In the genomic region with DNA sequence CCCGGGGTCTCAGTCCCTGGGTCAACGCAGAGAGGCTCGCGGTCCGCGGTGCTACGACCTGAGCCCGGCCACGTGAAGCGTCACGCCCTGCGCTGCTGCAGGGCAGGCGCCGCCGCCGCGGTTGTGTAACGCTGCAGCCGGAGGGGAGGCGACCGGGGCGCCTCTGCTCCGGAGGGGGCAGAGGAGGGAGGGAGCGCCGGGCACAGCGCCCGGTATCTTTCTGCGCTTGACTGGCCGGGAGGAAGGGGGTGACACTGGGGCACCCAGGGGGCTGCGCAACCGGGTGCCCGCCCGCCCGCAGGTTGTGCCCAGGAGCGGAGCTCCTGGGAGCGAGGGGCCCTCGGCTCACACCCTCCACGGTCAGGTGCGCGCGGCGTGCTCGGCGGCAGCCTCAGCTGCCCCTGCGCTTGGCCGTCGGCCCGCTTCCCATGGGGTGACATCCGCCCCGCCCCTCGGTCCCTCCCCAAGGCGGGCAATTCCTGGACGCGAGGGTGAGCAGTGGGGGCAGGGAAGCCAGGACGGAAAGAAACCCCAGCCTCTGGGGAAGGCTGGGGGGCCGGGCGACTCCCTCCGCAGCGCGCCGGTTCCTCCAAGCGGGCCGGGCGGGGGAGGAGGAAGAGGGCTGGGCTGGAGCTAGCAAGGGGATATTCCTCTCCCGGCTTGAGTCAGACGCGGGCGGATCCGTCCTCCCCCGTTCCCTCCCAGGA, we compare ENCODE assay signal across 1 cellular context.
TF ChIP-seq lines count a peak whose summit lies in the region.

No MANE protein-coding gene starts in this region.

TF ChIP-seq in HepG2, 621 proteins besides CTCF, POLR2A, EP300 and RAD21 (continued from another document and continues in another):
- TF ChIP-seq, protein P1, sequence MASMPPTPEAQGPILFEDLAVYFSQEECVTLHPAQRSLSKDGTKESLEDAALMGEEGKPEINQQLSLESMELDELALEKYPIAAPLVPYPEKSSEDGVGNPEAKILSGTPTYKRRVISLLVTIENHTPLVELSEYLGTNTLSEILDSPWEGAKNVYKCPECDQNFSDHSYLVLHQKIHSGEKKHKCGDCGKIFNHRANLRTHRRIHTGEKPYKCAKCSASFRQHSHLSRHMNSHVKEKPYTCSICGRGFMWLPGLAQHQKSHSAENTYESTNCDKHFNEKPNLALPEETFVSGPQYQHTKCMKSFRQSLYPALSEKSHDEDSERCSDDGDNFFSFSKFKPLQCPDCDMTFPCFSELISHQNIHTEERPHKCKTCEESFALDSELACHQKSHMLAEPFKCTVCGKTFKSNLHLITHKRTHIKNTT (CRISPR knock-in tag; IDR thresholded peaks at IDR 0.05), result no peak
- TF ChIP-seq CBX1 (IDR thresholded peaks at IDR 0.05; ENCODE audit: low read depth), result peak; percentile 72
- TF ChIP-seq ZNF558 (CRISPR knock-in tag; IDR thresholded peaks at IDR 0.05; ENCODE audit: borderline replicate concordance), result peak; percentile 58; the same call in 1 of the 2 replicates
- peak; percentile 88 for TF ChIP-seq ZNF605 (CRISPR knock-in tag; IDR thresholded peaks at IDR 0.05)
- TF ChIP-seq XBP1 (CRISPR knock-in tag; IDR thresholded peaks at IDR 0.05), result no peak
- no peak for TF ChIP-seq ZNF253 (CRISPR knock-in tag; IDR thresholded peaks at IDR 0.05; ENCODE audit: borderline replicate concordance)
- no peak for TF ChIP-seq JARID2 (CRISPR knock-in tag; IDR thresholded peaks at IDR 0.05; ENCODE audit: insufficient replicate concordance)
- no peak for TF ChIP-seq IRX3 (CRISPR knock-in tag; IDR thresholded peaks at IDR 0.05; ENCODE audit: borderline replicate concordance, low read depth)
- TF ChIP-seq RCOR2 (CRISPR knock-in tag; IDR thresholded peaks at IDR 0.05), result no peak
- no peak for TF ChIP-seq TBL1XR1 (IDR thresholded peaks at IDR 0.05; ENCODE audit: borderline replicate concordance, low read length, partially characterized antibody)
- TF ChIP-seq, protein P2, sequence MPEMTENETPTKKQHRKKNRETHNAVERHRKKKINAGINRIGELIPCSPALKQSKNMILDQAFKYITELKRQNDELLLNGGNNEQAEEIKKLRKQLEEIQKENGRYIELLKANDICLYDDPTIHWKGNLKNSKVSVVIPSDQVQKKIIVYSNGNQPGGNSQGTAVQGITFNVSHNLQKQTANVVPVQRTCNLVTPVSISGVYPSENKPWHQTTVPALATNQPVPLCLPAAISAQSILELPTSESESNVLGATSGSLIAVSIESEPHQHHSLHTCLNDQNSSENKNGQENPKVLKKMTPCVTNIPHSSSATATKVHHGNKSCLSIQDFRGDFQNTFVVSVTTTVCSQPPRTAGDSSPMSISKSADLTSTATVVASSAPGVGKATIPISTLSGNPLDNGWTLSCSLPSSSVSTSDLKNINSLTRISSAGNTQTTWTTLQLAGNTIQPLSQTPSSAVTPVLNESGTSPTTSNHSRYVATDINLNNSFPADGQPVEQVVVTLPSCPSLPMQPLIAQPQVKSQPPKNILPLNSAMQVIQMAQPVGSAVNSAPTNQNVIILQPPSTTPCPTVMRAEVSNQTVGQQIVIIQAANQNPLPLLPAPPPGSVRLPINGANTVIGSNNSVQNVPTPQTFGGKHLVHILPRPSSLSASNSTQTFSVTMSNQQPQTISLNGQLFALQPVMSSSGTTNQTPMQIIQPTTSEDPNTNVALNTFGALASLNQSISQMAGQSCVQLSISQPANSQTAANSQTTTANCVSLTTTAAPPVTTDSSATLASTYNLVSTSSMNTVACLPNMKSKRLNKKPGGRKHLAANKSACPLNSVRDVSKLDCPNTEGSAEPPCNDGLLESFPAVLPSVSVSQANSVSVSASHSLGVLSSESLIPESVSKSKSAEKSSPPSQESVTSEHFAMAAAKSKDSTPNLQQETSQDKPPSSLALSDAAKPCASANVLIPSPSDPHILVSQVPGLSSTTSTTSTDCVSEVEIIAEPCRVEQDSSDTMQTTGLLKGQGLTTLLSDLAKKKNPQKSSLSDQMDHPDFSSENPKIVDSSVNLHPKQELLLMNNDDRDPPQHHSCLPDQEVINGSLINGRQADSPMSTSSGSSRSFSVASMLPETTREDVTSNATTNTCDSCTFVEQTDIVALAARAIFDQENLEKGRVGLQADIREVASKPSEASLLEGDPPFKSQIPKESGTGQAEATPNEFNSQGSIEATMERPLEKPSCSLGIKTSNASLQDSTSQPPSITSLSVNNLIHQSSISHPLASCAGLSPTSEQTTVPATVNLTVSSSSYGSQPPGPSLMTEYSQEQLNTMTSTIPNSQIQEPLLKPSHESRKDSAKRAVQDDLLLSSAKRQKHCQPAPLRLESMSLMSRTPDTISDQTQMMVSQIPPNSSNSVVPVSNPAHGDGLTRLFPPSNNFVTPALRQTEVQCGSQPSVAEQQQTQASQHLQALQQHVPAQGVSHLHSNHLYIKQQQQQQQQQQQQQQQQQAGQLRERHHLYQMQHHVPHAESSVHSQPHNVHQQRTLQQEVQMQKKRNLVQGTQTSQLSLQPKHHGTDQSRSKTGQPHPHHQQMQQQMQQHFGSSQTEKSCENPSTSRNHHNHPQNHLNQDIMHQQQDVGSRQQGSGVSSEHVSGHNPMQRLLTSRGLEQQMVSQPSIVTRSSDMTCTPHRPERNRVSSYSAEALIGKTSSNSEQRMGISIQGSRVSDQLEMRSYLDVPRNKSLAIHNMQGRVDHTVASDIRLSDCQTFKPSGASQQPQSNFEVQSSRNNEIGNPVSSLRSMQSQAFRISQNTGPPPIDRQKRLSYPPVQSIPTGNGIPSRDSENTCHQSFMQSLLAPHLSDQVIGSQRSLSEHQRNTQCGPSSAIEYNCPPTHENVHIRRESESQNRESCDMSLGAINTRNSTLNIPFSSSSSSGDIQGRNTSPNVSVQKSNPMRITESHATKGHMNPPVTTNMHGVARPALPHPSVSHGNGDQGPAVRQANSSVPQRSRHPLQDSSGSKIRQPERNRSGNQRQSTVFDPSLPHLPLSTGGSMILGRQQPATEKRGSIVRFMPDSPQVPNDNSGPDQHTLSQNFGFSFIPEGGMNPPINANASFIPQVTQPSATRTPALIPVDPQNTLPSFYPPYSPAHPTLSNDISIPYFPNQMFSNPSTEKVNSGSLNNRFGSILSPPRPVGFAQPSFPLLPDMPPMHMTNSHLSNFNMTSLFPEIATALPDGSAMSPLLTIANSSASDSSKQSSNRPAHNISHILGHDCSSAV (CRISPR knock-in tag; IDR thresholded peaks at IDR 0.05; ENCODE audit: borderline replicate concordance), result 0 out of 2 replicates have a peak, but pooled peaks have one; percentile 33
- TF ChIP-seq HHEX (CRISPR knock-in tag; IDR thresholded peaks at IDR 0.05), result 0 out of 2 replicates have a peak, but pooled peaks have one; percentile 21
- peak; percentile 80 for TF ChIP-seq ZNF768 (CRISPR knock-in tag; IDR thresholded peaks at IDR 0.05)
- peak; percentile 69 for TF ChIP-seq WIZ (CRISPR knock-in tag; IDR thresholded peaks at IDR 0.05)
- peak; percentile 91 for TF ChIP-seq NCOA2 (CRISPR knock-in tag; IDR thresholded peaks at IDR 0.05)
- peak; percentile 89; the same call in 1 of the 2 replicates for TF ChIP-seq ZNF678 (CRISPR knock-in tag; IDR thresholded peaks at IDR 0.05)
- peak; percentile 80; the same call in 1 of the 2 replicates for TF ChIP-seq POGZ (CRISPR knock-in tag; IDR thresholded peaks at IDR 0.05)
- no peak for TF ChIP-seq ZNF282 (IDR thresholded peaks at IDR 0.05; ENCODE audit: partially characterized antibody)
- TF ChIP-seq, protein P3, sequence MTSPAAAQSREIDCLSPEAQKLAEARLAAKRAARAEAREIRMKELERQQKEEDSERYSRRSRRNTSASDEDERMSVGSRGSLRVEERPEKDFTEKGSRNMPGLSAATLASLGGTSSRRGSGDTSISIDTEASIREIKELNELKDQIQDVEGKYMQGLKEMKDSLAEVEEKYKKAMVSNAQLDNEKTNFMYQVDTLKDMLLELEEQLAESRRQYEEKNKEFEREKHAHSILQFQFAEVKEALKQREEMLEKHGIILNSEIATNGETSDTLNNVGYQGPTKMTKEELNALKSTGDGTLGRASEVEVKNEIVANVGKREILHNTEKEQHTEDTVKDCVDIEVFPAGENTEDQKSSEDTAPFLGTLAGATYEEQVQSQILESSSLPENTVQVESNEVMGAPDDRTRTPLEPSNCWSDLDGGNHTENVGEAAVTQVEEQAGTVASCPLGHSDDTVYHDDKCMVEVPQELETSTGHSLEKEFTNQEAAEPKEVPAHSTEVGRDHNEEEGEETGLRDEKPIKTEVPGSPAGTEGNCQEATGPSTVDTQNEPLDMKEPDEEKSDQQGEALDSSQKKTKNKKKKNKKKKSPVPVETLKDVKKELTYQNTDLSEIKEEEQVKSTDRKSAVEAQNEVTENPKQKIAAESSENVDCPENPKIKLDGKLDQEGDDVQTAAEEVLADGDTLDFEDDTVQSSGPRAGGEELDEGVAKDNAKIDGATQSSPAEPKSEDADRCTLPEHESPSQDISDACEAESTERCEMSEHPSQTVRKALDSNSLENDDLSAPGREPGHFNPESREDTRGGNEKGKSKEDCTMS (CRISPR knock-in tag; conservative IDR thresholded peaks at IDR 0.05), result no peak
- no peak for TF ChIP-seq TCF12 (IDR thresholded peaks at IDR 0.05)
- TF ChIP-seq TCF12 (CRISPR knock-in tag; IDR thresholded peaks at IDR 0.05), result peak; percentile 81; the same call in 1 of the 2 replicates
- no peak for TF ChIP-seq ZNF562 (CRISPR knock-in tag; IDR thresholded peaks at IDR 0.05; ENCODE audit: borderline replicate concordance)
- TF ChIP-seq, protein P4, sequence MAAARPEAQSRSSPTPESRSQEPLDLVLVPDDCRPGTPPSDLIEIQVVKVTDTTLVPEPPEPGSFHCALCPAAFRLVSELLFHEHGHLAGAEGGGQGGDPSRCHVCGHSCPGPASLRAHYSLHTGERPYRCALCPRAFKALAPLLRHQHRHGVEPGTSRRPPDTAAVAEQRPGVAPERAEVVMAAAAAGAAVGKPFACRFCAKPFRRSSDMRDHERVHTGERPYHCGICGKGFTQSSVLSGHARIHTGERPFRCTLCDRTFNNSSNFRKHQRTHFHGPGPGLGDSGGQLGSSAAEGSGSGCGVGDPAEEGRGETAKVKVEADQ (CRISPR knock-in tag; IDR thresholded peaks at IDR 0.05; ENCODE audit: borderline replicate concordance), result peak; percentile 96; the same call in 1 of the 2 replicates
- TF ChIP-seq EED (CRISPR knock-in tag; IDR thresholded peaks at IDR 0.05), result peak; percentile 77
- no peak for TF ChIP-seq SMARCE1 (IDR thresholded peaks at IDR 0.05; ENCODE audit: borderline replicate concordance)
- TF ChIP-seq NFE2L2 (IDR thresholded peaks at IDR 0.05; ENCODE audit: low read length), result no peak
- TF ChIP-seq, protein P5, sequence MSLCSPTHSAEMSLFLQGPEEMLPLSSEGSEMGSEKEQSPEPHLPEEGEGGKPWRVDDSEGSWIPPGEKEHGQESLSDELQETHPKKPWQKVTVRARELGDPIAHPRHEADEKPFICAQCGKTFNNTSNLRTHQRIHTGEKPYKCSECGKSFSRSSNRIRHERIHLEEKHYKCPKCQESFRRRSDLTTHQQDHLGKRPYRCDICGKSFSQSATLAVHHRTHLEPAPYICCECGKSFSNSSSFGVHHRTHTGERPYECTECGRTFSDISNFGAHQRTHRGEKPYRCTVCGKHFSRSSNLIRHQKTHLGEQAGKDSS (CRISPR knock-in tag; IDR thresholded peaks at IDR 0.05; ENCODE audit: borderline replicate concordance, low read depth), result peak; percentile 91; the same call in 1 of the 2 replicates
- TF ChIP-seq ZNF337 (CRISPR knock-in tag; IDR thresholded peaks at IDR 0.05; ENCODE audit: borderline replicate concordance, low read depth), result peak; percentile 71; the same call in 1 of the 2 replicates
- TF ChIP-seq, protein P6, sequence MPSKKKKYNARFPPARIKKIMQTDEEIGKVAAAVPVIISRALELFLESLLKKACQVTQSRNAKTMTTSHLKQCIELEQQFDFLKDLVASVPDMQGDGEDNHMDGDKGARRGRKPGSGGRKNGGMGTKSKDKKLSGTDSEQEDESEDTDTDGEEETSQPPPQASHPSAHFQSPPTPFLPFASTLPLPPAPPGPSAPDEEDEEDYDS (CRISPR knock-in tag; IDR thresholded peaks at IDR 0.05), result peak; percentile 77
- TF ChIP-seq PITX1 (CRISPR knock-in tag; IDR thresholded peaks at IDR 0.05), result no peak; the same call in 1 of the 2 replicates
- TF ChIP-seq, protein P7, sequence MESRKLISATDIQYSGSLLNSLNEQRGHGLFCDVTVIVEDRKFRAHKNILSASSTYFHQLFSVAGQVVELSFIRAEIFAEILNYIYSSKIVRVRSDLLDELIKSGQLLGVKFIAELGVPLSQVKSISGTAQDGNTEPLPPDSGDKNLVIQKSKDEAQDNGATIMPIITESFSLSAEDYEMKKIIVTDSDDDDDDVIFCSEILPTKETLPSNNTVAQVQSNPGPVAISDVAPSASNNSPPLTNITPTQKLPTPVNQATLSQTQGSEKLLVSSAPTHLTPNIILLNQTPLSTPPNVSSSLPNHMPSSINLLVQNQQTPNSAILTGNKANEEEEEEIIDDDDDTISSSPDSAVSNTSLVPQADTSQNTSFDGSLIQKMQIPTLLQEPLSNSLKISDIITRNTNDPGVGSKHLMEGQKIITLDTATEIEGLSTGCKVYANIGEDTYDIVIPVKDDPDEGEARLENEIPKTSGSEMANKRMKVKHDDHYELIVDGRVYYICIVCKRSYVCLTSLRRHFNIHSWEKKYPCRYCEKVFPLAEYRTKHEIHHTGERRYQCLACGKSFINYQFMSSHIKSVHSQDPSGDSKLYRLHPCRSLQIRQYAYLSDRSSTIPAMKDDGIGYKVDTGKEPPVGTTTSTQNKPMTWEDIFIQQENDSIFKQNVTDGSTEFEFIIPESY (CRISPR knock-in tag; IDR thresholded peaks at IDR 0.05), result peak; percentile 20
- TF ChIP-seq, protein P8, sequence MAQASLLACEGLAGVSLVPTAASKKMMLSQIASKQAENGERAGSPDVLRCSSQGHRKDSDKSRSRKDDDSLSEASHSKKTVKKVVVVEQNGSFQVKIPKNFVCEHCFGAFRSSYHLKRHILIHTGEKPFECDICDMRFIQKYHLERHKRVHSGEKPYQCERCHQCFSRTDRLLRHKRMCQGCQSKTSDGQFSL (CRISPR knock-in tag; IDR thresholded peaks at IDR 0.05), result no peak; the same call in none of the 2 replicates
- TF ChIP-seq ZMYM2 (CRISPR knock-in tag; IDR thresholded peaks at IDR 0.05), result peak; percentile 17; the same call in 1 of the 2 replicates
- no peak; the same call in 1 of the 2 replicates for TF ChIP-seq STAT5B (CRISPR knock-in tag; IDR thresholded peaks at IDR 0.05)
- TF ChIP-seq, protein P9, sequence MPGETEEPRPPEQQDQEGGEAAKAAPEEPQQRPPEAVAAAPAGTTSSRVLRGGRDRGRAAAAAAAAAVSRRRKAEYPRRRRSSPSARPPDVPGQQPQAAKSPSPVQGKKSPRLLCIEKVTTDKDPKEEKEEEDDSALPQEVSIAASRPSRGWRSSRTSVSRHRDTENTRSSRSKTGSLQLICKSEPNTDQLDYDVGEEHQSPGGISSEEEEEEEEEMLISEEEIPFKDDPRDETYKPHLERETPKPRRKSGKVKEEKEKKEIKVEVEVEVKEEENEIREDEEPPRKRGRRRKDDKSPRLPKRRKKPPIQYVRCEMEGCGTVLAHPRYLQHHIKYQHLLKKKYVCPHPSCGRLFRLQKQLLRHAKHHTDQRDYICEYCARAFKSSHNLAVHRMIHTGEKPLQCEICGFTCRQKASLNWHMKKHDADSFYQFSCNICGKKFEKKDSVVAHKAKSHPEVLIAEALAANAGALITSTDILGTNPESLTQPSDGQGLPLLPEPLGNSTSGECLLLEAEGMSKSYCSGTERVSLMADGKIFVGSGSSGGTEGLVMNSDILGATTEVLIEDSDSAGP (CRISPR knock-in tag; IDR thresholded peaks at IDR 0.05; ENCODE audit: borderline replicate concordance), result peak; percentile 90
- TF ChIP-seq KAT8 (CRISPR knock-in tag; IDR thresholded peaks at IDR 0.05), result peak; percentile 75
- peak; percentile 87 for TF ChIP-seq ZNF230 (CRISPR knock-in tag; IDR thresholded peaks at IDR 0.05)
- TF ChIP-seq SIX4 (CRISPR knock-in tag; IDR thresholded peaks at IDR 0.05), result peak; percentile 82
- peak; percentile 47; the same call in 1 of the 2 replicates for TF ChIP-seq ZBTB20 (CRISPR knock-in tag; IDR thresholded peaks at IDR 0.05; ENCODE audit: borderline replicate concordance, low read depth)
- peak; percentile 39; the same call in 1 of the 2 replicates for TF ChIP-seq KLF15 (CRISPR knock-in tag; IDR thresholded peaks at IDR 0.05; ENCODE audit: borderline replicate concordance)
- TF ChIP-seq ZNF775 (CRISPR knock-in tag; IDR thresholded peaks at IDR 0.05; ENCODE audit: borderline replicate concordance), result 0 out of 2 replicates have a peak, but pooled peaks have one; percentile 49
- peak; percentile 75 for TF ChIP-seq PHF8 (CRISPR knock-in tag; IDR thresholded peaks at IDR 0.05)
